In the genomic region with DNA sequence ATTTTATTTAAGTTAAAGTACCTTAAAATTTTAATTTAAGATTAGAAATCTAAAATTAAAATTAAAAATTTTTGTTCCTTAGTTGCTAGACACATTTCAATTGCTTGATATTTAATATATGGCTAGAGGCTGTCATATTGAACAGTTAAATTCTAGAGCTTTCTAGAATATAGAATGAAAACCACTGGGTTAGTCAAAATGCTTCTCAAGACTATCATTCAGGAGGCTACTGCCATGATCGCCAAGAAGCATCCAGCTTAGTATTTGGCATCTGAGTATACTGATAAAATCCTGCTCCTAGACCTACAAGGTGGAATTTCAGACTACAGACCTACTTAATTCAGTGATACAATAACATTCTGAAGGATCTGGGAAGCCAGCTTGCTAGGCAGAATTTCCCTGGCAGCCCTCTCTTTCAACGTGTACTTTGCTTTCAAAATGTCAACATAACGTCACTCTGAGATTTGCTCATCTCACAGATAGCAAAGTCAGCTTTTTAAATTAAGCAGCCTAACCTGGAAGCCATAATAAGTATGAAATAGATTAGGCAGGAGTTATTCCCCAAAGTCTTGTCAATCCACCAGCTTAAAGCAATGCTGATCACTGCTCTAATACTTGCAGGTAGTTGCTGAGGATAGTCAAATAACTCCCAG, we compare ENCODE assay signal across 19 cellular contexts.
"Had no signal": no experiment of that assay in that cellular context is flagged by ENCODE, and none has a peak within 500 bp of the region (broad histone marks: within the 10 kb centered on the region; RNA-seq: fewer than 3 reads in every experiment).

No MANE protein-coding gene starts in this region.

- H3K27ac ChIP-seq: esophagus squamous epithelium, lower lobe of right lung, neutrophil, pancreas, spleen, testis had no signal

- H3K4me3 ChIP-seq: esophagus squamous epithelium, lower lobe of right lung, pancreas, spleen, testis had no signal

- DNase-seq: activated CD4-positive, alpha-beta T cell treated with anti-CD3 and anti-CD28 coated beads, Interleukin-2, amount 10 ng/mL, durations not matched to agents 24 days and 14 days; activated CD8-positive, alpha-beta T cell treated with anti-CD3 and anti-CD28 coated beads for 36 hours; activated naive CD4-positive, alpha-beta T cell treated with Interleukin-2 at 50 U/mL for 16 hours; activated naive CD8-positive, alpha-beta T cell treated with anti-CD3 and anti-CD28 coated beads, Interleukin-2, amount 10 ng/mL, durations not matched to agents 7 days and 5 days; activated T-cell treated with anti-CD3 and anti-CD28 coated beads, Interleukin-2, amount 50 U/mL, for 1 hour; amygdala; dermis blood vessel endothelial cell; effector memory CD4-positive, alpha-beta T cell; esophagus squamous epithelium; left cardiac atrium; lower lobe of right lung; naive thymus-derived CD8-positive, alpha-beta T cell; pancreas; spleen; stimulated activated CD4-positive, alpha-beta T cell treated with anti-CD3 and anti-CD28 coated beads, Interleukin-4, amount 100 ng/mL, for 4 hours; T1000; testis had no signal

- H3K27me3 ChIP-seq: esophagus squamous epithelium, neutrophil, pancreas, spleen, testis had no signal

- H3K36me3 ChIP-seq: esophagus squamous epithelium, lower lobe of right lung, neutrophil, pancreas, spleen had no signal

- H3K9me3 ChIP-seq: esophagus squamous epithelium, lower lobe of right lung, neutrophil, pancreas, testis had no signal

- ATAC-seq: activated CD8-positive, alpha-beta T cell treated with anti-CD3 and anti-CD28 coated beads for 36 hours; left cardiac atrium; lower lobe of right lung; naive thymus-derived CD8-positive, alpha-beta T cell; stimulated activated memory B cell treated with anti-CD40 and anti-IgM and Interleukin-4, amounts not matched to agents 10 μg/mL and 1 μg/mL and 100 μg/mL, for 72 hours had no signal
